Comparison of ENCODE assay signal across 8 cellular contexts in genomic region chr11:59668188-59668949, GRCh38. TPM values are rescaled to one million over a fixed set of nuclear protein-coding genes. Genes with fewer than 3 reads are reported as not detected.
A peak's percentile ranks its signal among the peaks of the same experiment; 100 is the strongest.
DNase-seq lines count a peak whose midpoint lies in the region; ATAC-seq and TF ChIP-seq lines count a peak whose summit lies in the region.

No MANE protein-coding gene starts in this region.

- peak overlapping the region; percentile 97 for H3K4me3 Mint-ChIP-seq in activated naive CD8-positive, alpha-beta T cell treated with anti-CD3 and anti-CD28 coated beads for 36 hours

- H3K9me3 ChIP-seq in SJSA1 (replicated peaks), result no peaks in the 10 kb centered on the region
- no peaks in the 10 kb centered on the region for H3K9me3 ChIP-seq in heart right ventricle

- H3K27me3 ChIP-seq in SJSA1 (replicated peaks) (no peaks in the 10 kb centered on the region), heart right ventricle (no peaks in the 10 kb centered on the region)

- H3K4me1 ChIP-seq in SJSA1 (replicated peaks) (peaks cover 19% of the 10 kb centered on the region), heart right ventricle (peaks cover 0 to 50% (median 23%) of the 10 kb centered on the region in 9 donors)

- H3K27ac ChIP-seq in SJSA1 (peak overlapping the region; percentile 77), heart right ventricle (peak overlapping the region; percentile 74 to 99 (median 96))

- TF ChIP-seq CTCF in heart right ventricle (IDR thresholded peaks at IDR 0.05), result peak in 4 of 9 donors; percentile 15 to 23 (median 18)

- peak overlapping the region; percentile 94 for H3K27ac Mint-ChIP-seq in activated naive CD8-positive, alpha-beta T cell treated with anti-CD3 and anti-CD28 coated beads for 36 hours

- H3K27me3 Mint-ChIP-seq in activated naive CD8-positive, alpha-beta T cell treated with anti-CD3 and anti-CD28 coated beads for 36 hours, result no peaks in the 10 kb centered on the region

- H3K4me3 ChIP-seq in SJSA1 (peak overlapping the region; percentile 50), heart right ventricle (peak overlapping the region; percentile 55 to 98 (median 90))

- ATAC-seq in GM18873 (IDR thresholded peaks at IDR 0.05; ENCODE audit: low FRiP score, unreplicated experiment), result peak; percentile 11
- ATAC-seq in HG03175 (IDR thresholded peaks at IDR 0.05; ENCODE audit: unreplicated experiment), result peak; percentile 30
- peak; percentile 8 to 49 (median 16) for ATAC-seq in heart right ventricle

- peaks cover 28% of the 10 kb centered on the region for H3K36me3 Mint-ChIP-seq in activated naive CD8-positive, alpha-beta T cell treated with anti-CD3 and anti-CD28 coated beads for 36 hours

- intact Hi-C loops in heart right ventricle (cut with DNase I), result loop anchor here in 7 of 10 donors (2.0 to 10.0 kb wide), 9 partner anchors 51 to 144 kb away; partner anchors contain the start of genes OSBP (in 4 of the 7) and MRPL16 (in 1 of the 7)

- peaks cover 48% of the 10 kb centered on the region for H3K36me3 ChIP-seq in SJSA1
- peaks cover 0 to 35% (median 25%) of the 10 kb centered on the region in 9 donors for H3K36me3 ChIP-seq in heart right ventricle

- DNase-seq in AG08396 (ENCODE audit: low spot score) (peak; percentile 61), SJSA1 (ENCODE audit: low read depth in 1 of 2, low spot score in 2 of 2) (peak; percentile 71 to 73), heart right ventricle (peak; percentile 36 to 43), retina (peak; percentile 47), middle frontal gyrus (ENCODE audit: extremely low spot score, low spot score) (no peak)
- peak; percentile 59 for DNase-seq in activated naive CD8-positive, alpha-beta T cell treated with anti-CD3 and anti-CD28 coated beads for 36 hours

- 0% methylated on average over 36 to 39 of the region's 39 CpGs for WGBS in heart right ventricle, 2 donors

- H3K9me3 Mint-ChIP-seq in activated naive CD8-positive, alpha-beta T cell treated with anti-CD3 and anti-CD28 coated beads for 36 hours, result no peaks in the 10 kb centered on the region

- peaks cover 34% of the 10 kb centered on the region for H3K4me1 Mint-ChIP-seq in activated naive CD8-positive, alpha-beta T cell treated with anti-CD3 and anti-CD28 coated beads for 36 hours

RNA-seq across cellular contexts. Expression of gene PATL1, which starts 0.5 kb away (rescaled TPM):
- 17.7 and 24.9 TPM in 2 replicates for total RNA-seq in SJSA1 (2014; rRNA removed; shearing (Covaris generic))
- total RNA-seq in activated naive CD8-positive, alpha-beta T cell treated with anti-CD3 and anti-CD28 coated beads for 36 hours, result 10 to 100 TPM; 60.8 to 66.9 TPM
- 10 to 100 TPM; 20.2 to 30.4 (median 25.2) TPM for total RNA-seq in heart right ventricle
- 10 to 100 TPM in 1 of 2 donors, 1 to 10 TPM in 1; 9.0 to 13.8 TPM for polyA plus RNA-seq in heart right ventricle

RNA-seq across cellular contexts. Expression of gene OR10V1, which starts 45.3 kb away (rescaled TPM):
- total RNA-seq in SJSA1 (2014; rRNA removed; shearing (Covaris generic)), result not detected in 2 replicates
- not detected for total RNA-seq in activated naive CD8-positive, alpha-beta T cell treated with anti-CD3 and anti-CD28 coated beads for 36 hours
- not detected for total RNA-seq in heart right ventricle
- not detected for polyA plus RNA-seq in heart right ventricle

RNA-seq across cellular contexts. Expression of gene OSBP, which starts 52.8 kb away (rescaled TPM):
- total RNA-seq in SJSA1 (2014; rRNA removed; shearing (Covaris generic)), result 19.9 and 30.3 TPM in 2 replicates
- 10 to 100 TPM; 39.4 to 39.6 TPM for total RNA-seq in activated naive CD8-positive, alpha-beta T cell treated with anti-CD3 and anti-CD28 coated beads for 36 hours
- total RNA-seq in heart right ventricle, result 10 to 100 TPM; 30.2 to 46.8 (median 39.3) TPM
- 10 to 100 TPM; 11.2 to 13.8 TPM for polyA plus RNA-seq in heart right ventricle
